8 cellular contexts compared by ENCODE assay signal in genomic region chr7:122532406-122533269, GRCh38.
DNase-seq lines count a peak whose midpoint lies in the region; ATAC-seq, FAIRE-seq and TF ChIP-seq lines count a peak whose summit lies in the region.

No MANE protein-coding gene starts in this region.

- H3K4me3 ChIP-seq in HL-60 (replicated peaks; ENCODE audit: insufficient read depth, low read length) (no peak overlapping the region), astrocyte (ENCODE audit: insufficient read depth, low read depth, low read length) (no peak overlapping the region), liver (ENCODE audit: low read depth in 1 of 3, low read length in 3 of 3) (no peak overlapping the region), ovary (no peak overlapping the region)

- H3K27ac ChIP-seq in HL-60 (replicated peaks) = no peak overlapping the region
- no peak overlapping the region for H3K27ac ChIP-seq in astrocyte (ENCODE audit: low read depth, low read length)
- H3K27ac ChIP-seq in liver (ENCODE audit: low read depth in 1 of 2, low read length in 2 of 2) = no peak overlapping the region
- no peak overlapping the region for H3K27ac ChIP-seq in ovary

- TF ChIP-seq CTCF in HL-60 (IDR thresholded peaks at IDR 0.05; ENCODE audit: insufficient read depth, low read length) = peak; percentile 8
- peak; percentile 46 for TF ChIP-seq CTCF in astrocyte (IDR thresholded peaks at IDR 0.05; ENCODE audit: insufficient read depth, low read depth, low read length)
- peak; percentile 30 for TF ChIP-seq CTCF in liver (IDR thresholded peaks at IDR 0.05; ENCODE audit: low read depth, low read length, missing input control)
- no peak for TF ChIP-seq CTCF in ovary (IDR thresholded peaks at IDR 0.05)

- no peak overlapping the region for H3K27ac Mint-ChIP-seq in astrocyte (ENCODE audit: unreplicated experiment)

- H3K79me2 ChIP-seq in astrocyte (ENCODE audit: insufficient read depth, low read length) = no peaks in the 10 kb centered on the region

- no peaks in the 10 kb centered on the region for H3K9me3 Mint-ChIP-seq in astrocyte (ENCODE audit: unreplicated experiment)

- H3K27me3 Mint-ChIP-seq in astrocyte (ENCODE audit: low read depth, unreplicated experiment) = no peaks in the 10 kb centered on the region

- peak; percentile 54 to 69 for TF ChIP-seq RAD21 in liver (IDR thresholded peaks at IDR 0.05)

- H3K36me3 Mint-ChIP-seq in astrocyte (ENCODE audit: low read depth, unreplicated experiment) = no peaks in the 10 kb centered on the region

- WGBS in liver = 36% methylated on average over 9 of the region's 9 CpGs
- 31 to 35% (median 33%) methylated on average over 9 of the region's 9 CpGs for WGBS in ovary, 3 donors

- H3K4me1 Mint-ChIP-seq in astrocyte (ENCODE audit: low read depth, unreplicated experiment) = no peaks in the 10 kb centered on the region

- TF ChIP-seq POLR2A in ovary (IDR thresholded peaks at IDR 0.05) = no peak

- no peak overlapping the region for H3K4me3 Mint-ChIP-seq in astrocyte (ENCODE audit: unreplicated experiment)

- peak; percentile 46 for DNase-seq in DMS53 (lab: John Stamatoyannopoulos, UW)
- DNase-seq in HL-60 (ENCODE audit: low read depth in 1 of 2, low spot score in 1 of 2) = no peak
- DNase-seq in astrocyte (ENCODE audit: low read depth) = no peak
- DNase-seq in occipital lobe (lab: John Stamatoyannopoulos, UW) = no peak
- no peak for DNase-seq in ovary
- DNase-seq in posterior cingulate gyrus = no peak

- H3K27me3 ChIP-seq in HL-60 (ENCODE audit: insufficient read depth, poor library complexity, severe bottlenecking) = no peaks in the 10 kb centered on the region
- H3K27me3 ChIP-seq in astrocyte (ENCODE audit: insufficient read depth, low read length) = no peaks in the 10 kb centered on the region
- H3K27me3 ChIP-seq in liver (ENCODE audit: control insufficient read depth in 4 of 4, insufficient read depth in 4 of 4, low read length in 3 of 4) = no peaks in the 10 kb centered on the region
- H3K27me3 ChIP-seq in ovary = no peaks in the 10 kb centered on the region

- FAIRE-seq in astrocyte (lab: Jason Lieb, UNC) = no peak

- no peaks in the 10 kb centered on the region for H3K36me3 ChIP-seq in astrocyte (ENCODE audit: insufficient read depth, low read length)
- H3K36me3 ChIP-seq in liver (ENCODE audit: control insufficient read depth in 4 of 4, insufficient read depth in 3 of 4, low read depth in 1 of 4, low read length in 3 of 4) = no peaks in the 10 kb centered on the region
- no peaks in the 10 kb centered on the region for H3K36me3 ChIP-seq in ovary

- H4K20me1 ChIP-seq in astrocyte (ENCODE audit: insufficient read depth, low read length) = no peaks in the 10 kb centered on the region

- H3K4me2 ChIP-seq in astrocyte (ENCODE audit: low read length) = no peak overlapping the region

- intact Hi-C loops in ovary (cut with DNase I) (no loop called here), posterior cingulate gyrus (cut with DNase I) (loop anchor here (10.0 kb wide), 1 partner anchor 438 kb away; no protein-coding TSS in a partner anchor)

- H3K9ac ChIP-seq in astrocyte (ENCODE audit: low read length) (no peak overlapping the region), liver (ENCODE audit: low read depth in 1 of 2, low read length in 2 of 2) (no peak overlapping the region)

- no peak for ATAC-seq in GM21390 (IDR thresholded peaks at IDR 0.05; ENCODE audit: unreplicated experiment)

- H3K4me1 ChIP-seq in astrocyte (ENCODE audit: insufficient read depth, low read length) = no peaks in the 10 kb centered on the region
- H3K4me1 ChIP-seq in liver (ENCODE audit: control insufficient read depth in 4 of 4, insufficient read depth in 4 of 4, low read length in 3 of 4) = no peaks in the 10 kb centered on the region
- no peaks in the 10 kb centered on the region for H3K4me1 ChIP-seq in ovary (ENCODE audit: insufficient read depth)

- H2AFZ ChIP-seq in astrocyte (ENCODE audit: low read depth, low read length) = no peak overlapping the region

- TF ChIP-seq EP300 in ovary (IDR thresholded peaks at IDR 0.05) = no peak

- H3K9me3 ChIP-seq in astrocyte (ENCODE audit: insufficient read depth, low read depth, low read length) (no peaks in the 10 kb centered on the region), liver (ENCODE audit: control insufficient read depth in 4 of 4, low read length in 3 of 4) (no peaks in the 10 kb centered on the region), ovary (no peaks in the 10 kb centered on the region)

TF ChIP-seq in liver, 16 proteins besides CTCF, POLR2A, EP300 and RAD21:
- TF ChIP-seq FOXA2 (IDR thresholded peaks at IDR 0.05) = no peak
TF ChIP-seq in liver: peak in this region for 0.

Comparison
In these comparisons a context has a peak if more than half of its experiments do, and no peak if none do; other contexts are left out.
1. CTCF ChIP-seq: peak in HL-60 (single experiment), astrocyte (single experiment) and liver (single experiment); none in ovary (0 of 3).